In the genomic region with DNA sequence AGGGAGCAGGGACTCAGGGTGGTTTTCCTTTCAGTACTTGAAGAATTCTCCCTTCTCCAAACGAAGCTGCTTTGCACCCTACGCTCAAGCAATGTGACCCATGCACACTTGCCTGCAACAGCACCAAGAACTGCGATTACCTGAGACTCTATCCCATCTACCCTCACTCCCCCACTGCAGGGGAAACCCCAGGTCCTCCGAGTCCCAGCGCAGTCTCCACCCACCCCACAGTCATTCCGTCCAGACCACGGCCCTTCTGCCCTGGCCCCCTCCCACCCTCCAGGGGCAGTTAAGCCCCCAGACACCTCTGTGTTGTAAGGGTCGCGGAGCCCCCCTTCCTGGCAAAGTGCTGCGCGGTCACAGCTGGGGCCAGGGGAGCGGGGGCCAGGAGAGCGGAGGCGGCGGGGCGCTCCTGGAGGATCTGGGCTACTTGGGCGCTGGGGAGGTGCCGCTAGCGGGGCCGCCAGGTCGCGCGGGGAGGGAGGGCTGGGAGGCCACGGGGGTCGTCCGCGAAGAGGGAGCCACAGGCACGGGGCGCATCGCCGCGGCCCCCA, we compare ENCODE assay signal across 8 cellular contexts. TPM values are rescaled to one million over a fixed set of nuclear protein-coding genes. Genes with fewer than 3 reads are reported as not detected.
DNase-seq lines count a peak whose midpoint lies in the region; ATAC-seq and TF ChIP-seq lines count a peak whose summit lies in the region.
"Not testable (repeated sequence)": the region's sequence is repeated elsewhere in the genome, so short reads cannot be mapped to it uniquely, and the experiment has no call there.

No MANE protein-coding gene starts in this region.

- ATAC-seq in GM21515 (IDR thresholded peaks at IDR 0.05; ENCODE audit: unreplicated experiment) = peak; percentile 16
- peak; percentile 21 for ATAC-seq in HG03139 (IDR thresholded peaks at IDR 0.05; ENCODE audit: unreplicated experiment)

- not testable (repeated sequence) for TF ChIP-seq POLR2A in spleen (IDR thresholded peaks at IDR 0.05)

- H3K36me3 Mint-ChIP-seq in T-helper 1 cell treated with Interleukin-12 subunit alpha and Interleukin-12 subunit beta and Interleukin-4 antibody, amounts not matched to agents 30 μg/mL and 1 μg/mL, for 36 hours (ENCODE audit: low read depth); glutamatergic neuron (ENCODE audit: unreplicated experiment): not testable (repeated sequence)

- WGBS in spleen, 5 donors = 2 to 31% (median 3%) methylated on average over 2 to 32 of the region's 32 CpGs

- H3K4me3 Mint-ChIP-seq in T-helper 1 cell treated with Interleukin-12 subunit alpha and Interleukin-12 subunit beta and Interleukin-4 antibody, amounts not matched to agents 30 μg/mL and 1 μg/mL, for 36 hours = peak overlapping the region; percentile 82
- H3K4me3 Mint-ChIP-seq in glutamatergic neuron (ENCODE audit: unreplicated experiment) = peak overlapping the region; percentile 82

- CTCF ChIA-PET in BJ (lab: Yijun Ruan, JAX) = not testable (repeated sequence)

- H3K27ac Mint-ChIP-seq in T-helper 1 cell treated with Interleukin-12 subunit alpha and Interleukin-12 subunit beta and Interleukin-4 antibody, amounts not matched to agents 30 μg/mL and 1 μg/mL, for 36 hours; glutamatergic neuron (ENCODE audit: unreplicated experiment): not testable (repeated sequence)

- peaks cover 14% of the 10 kb centered on the region for H3K4me1 Mint-ChIP-seq in T-helper 1 cell treated with Interleukin-12 subunit alpha and Interleukin-12 subunit beta and Interleukin-4 antibody, amounts not matched to agents 30 μg/mL and 1 μg/mL, for 36 hours (ENCODE audit: low read depth)
- not testable (repeated sequence) for H3K4me1 Mint-ChIP-seq in glutamatergic neuron (ENCODE audit: low read depth, unreplicated experiment)

- in situ Hi-C loops in astrocyte of the spinal cord (cut with HindIII; ENCODE audit: low sequenced_read_pairs) = not testable (repeated sequence)

- peak overlapping the region; percentile 53 for H3K4me3 ChIP-seq in BJ (ENCODE audit: low read depth, low read length)
- H3K4me3 ChIP-seq in astrocyte of the spinal cord (ENCODE audit: low read depth, low read length) = peak overlapping the region; percentile 42
- H3K4me3 ChIP-seq in mucosa of rectum (ENCODE audit: low read length in 2 of 2) = peak overlapping the region; percentile 41 to 62
- H3K4me3 ChIP-seq in spleen = peak overlapping the region; percentile 28 to 66 (median 49)

- POLR2A ChIA-PET in BJ (lab: Charles Lee) = not testable (repeated sequence)

- H3K27ac ChIP-seq in mucosa of rectum (ENCODE audit: low read depth in 2 of 2, low read length in 2 of 2) = not testable (repeated sequence)
- H3K27ac ChIP-seq in spleen = peak overlapping the region; percentile 42 to 85 (median 75)

- intact Hi-C loops in spleen (cut with DNase I; ENCODE audit: low total_unique reads) = not testable (repeated sequence)

- TF ChIP-seq CTCF in BJ (IDR thresholded peaks at IDR 0.05; ENCODE audit: insufficient read depth, low read depth, low read length); astrocyte of the spinal cord (IDR thresholded peaks at IDR 0.05; ENCODE audit: low read depth, low read length); glutamatergic neuron (IDR thresholded peaks at IDR 0.05; ENCODE audit: partially characterized antibody, unreplicated experiment); spleen (IDR thresholded peaks at IDR 0.05 in 8 of 11, conservative IDR thresholded peaks at IDR 0.05 in 3 of 11): not testable (repeated sequence)

- H3K9ac ChIP-seq in mucosa of rectum (ENCODE audit: low read depth in 1 of 2, low read length in 2 of 2) = not testable (repeated sequence)

- H3K36me3 ChIP-seq in BJ (ENCODE audit: control insufficient read depth, insufficient read depth, low read length); mucosa of rectum (ENCODE audit: control insufficient read depth in 2 of 2, insufficient read depth in 2 of 2, low read length in 2 of 2); spleen: not testable (repeated sequence)

- not testable (repeated sequence) for H3K4me1 ChIP-seq in mucosa of rectum (ENCODE audit: control insufficient read depth in 2 of 2, insufficient read depth in 2 of 2, low read length in 2 of 2)
- H3K4me1 ChIP-seq in spleen = peaks cover 6 to 27% (median 12%) of the 10 kb centered on the region in 6 donors

- not testable (repeated sequence) for H3K27me3 ChIP-seq in BJ (ENCODE audit: control insufficient read depth, insufficient read depth, low read length); mucosa of rectum (ENCODE audit: control insufficient read depth in 2 of 2, insufficient read depth in 2 of 2, low read length in 2 of 2)
- H3K27me3 ChIP-seq in spleen (replicated peaks in 1 of 7) = peaks cover 0 to 23% (median 7%) of the 10 kb centered on the region in 7 donors

- peaks cover 27% of the 10 kb centered on the region for H3K27me3 Mint-ChIP-seq in T-helper 1 cell treated with Interleukin-12 subunit alpha and Interleukin-12 subunit beta and Interleukin-4 antibody, amounts not matched to agents 30 μg/mL and 1 μg/mL, for 36 hours (ENCODE audit: low read depth)
- not testable (repeated sequence) for H3K27me3 Mint-ChIP-seq in glutamatergic neuron (ENCODE audit: unreplicated experiment)

- DNase-seq in BJ (ENCODE audit: low read depth); astrocyte of the spinal cord (ENCODE audit: low read depth, low spot score); glutamatergic neuron: not testable (repeated sequence)
- DNase-seq in spleen = peak; percentile 76

- H3K9me3 ChIP-seq in mucosa of rectum (ENCODE audit: control insufficient read depth in 2 of 2, low read length in 2 of 2); spleen: not testable (repeated sequence)

- H3K9me3 Mint-ChIP-seq in T-helper 1 cell treated with Interleukin-12 subunit alpha and Interleukin-12 subunit beta and Interleukin-4 antibody, amounts not matched to agents 30 μg/mL and 1 μg/mL, for 36 hours; glutamatergic neuron (ENCODE audit: unreplicated experiment): not testable (repeated sequence)

RNA-seq across cellular contexts. Expression of a gene that starts 59.9 kb away (rescaled TPM):
- polyA plus RNA-seq in BJ (2011; rRNA removed) = not detected in 2 replicates
- not detected in 2 replicates for polyA minus RNA-seq in BJ (2011; rRNA and poly(A)+ RNA removed)
- not detected for total RNA-seq in glutamatergic neuron (ENCODE audit: unreplicated experiment)
- not detected for total RNA-seq in spleen
- polyA plus RNA-seq in spleen = not detected
